In the genomic region with DNA sequence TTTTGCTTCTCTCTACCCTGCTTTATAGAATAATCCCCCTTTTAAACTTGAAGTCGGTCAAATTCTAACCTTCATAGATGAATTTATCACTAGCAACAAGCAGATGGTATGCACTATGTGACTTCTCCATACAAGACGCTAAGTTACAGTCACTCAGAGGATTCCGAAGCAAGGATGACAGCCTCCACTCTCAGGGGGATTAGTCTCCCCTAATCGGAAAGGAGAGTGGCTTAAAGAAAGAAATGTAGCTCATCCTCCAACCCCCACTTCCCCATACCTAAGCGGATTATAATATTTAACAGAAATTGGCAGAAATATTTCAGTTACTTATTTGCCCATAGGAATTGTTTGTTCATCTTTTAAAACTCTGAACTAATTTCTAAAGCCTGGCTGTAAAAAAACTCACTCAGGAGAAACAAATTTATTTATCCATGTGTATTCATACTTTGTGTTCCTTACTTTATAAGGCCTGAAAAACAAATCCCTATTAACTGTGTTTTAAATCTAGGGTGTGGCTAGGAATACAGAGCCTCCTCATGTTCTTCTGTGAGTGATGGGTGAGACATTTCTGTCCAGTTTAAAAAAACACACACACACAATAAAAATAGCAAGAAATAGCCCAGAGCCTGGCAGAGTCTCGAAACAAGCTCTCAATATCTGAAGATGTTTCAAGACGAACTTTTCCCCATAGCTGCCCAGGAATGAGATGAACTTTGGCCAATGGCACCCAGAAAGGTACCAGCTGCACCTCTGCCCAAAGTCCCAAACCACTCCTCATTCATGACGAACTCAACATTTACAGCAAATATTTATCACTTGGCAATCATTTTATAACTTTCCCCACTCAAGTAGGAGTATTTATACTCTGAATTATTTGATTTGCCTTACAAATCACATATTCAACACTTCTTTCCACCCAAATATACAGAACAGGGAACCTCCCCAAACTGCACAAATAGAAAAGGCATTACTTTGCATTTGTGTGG, we compare ENCODE assay signal across 11 cellular contexts. TPM values are rescaled to one million over a fixed set of nuclear protein-coding genes. Genes with fewer than 3 reads are reported as not detected.
DNase-seq lines count a peak whose midpoint lies in the region; ATAC-seq and TF ChIP-seq lines count a peak whose summit lies in the region.
"Had no signal": no experiment of that assay in that cellular context is flagged by ENCODE, and none has a peak within 500 bp of the region (broad histone marks: within the 10 kb centered on the region; RNA-seq: fewer than 3 reads in every experiment).

No MANE protein-coding gene starts in this region.

- H3K79me2 ChIP-seq in ACC112 (ENCODE audit: control insufficient read depth, insufficient read depth, low read length, unreplicated experiment), result peaks cover 75% of the 10 kb centered on the region
- peaks cover 93% of the 10 kb centered on the region for H3K79me2 ChIP-seq in Karpas-422 (ENCODE audit: low read length)

- H3K9ac ChIP-seq in Karpas-422 (ENCODE audit: low read length), result no peak overlapping the region

- H3K27me3 Mint-ChIP-seq in brain, result no peaks in the 10 kb centered on the region
- H3K27me3 Mint-ChIP-seq in naive B cell, result no peaks in the 10 kb centered on the region

- H3K36me3 ChIP-seq in ACC112 (ENCODE audit: insufficient read depth, low read length) (0 out of 2 replicates have a peak, but pooled peaks cover 4% of the 10 kb centered on the region), Karpas-422 (ENCODE audit: insufficient read depth, low read length) (peaks cover 26% of the 10 kb centered on the region; the same call in 1 of the 2 replicates)

- H4K20me1 ChIP-seq in Karpas-422 (ENCODE audit: insufficient read depth, low read depth, low read length), result peaks cover 96% of the 10 kb centered on the region

- no peak for TF ChIP-seq CTCF in brain (conservative IDR thresholded peaks at IDR 0.05)

- peaks cover 0 to 1% (median 0%) of the 10 kb centered on the region in 5 experiments for H3K9me3 Mint-ChIP-seq in brain
- no peaks in the 10 kb centered on the region for H3K9me3 Mint-ChIP-seq in naive B cell

- H3K36me3 Mint-ChIP-seq in brain (peaks cover 49% of the 10 kb centered on the region), naive B cell (peaks cover 0 to 16% of the 10 kb centered on the region in 2 donors)

- H3K4me1 Mint-ChIP-seq in brain (peaks cover 59% of the 10 kb centered on the region), naive B cell (peaks cover 70 to 100% (median 91%) of the 10 kb centered on the region in 3 donors)

- peak overlapping the region; percentile 27 for H3K27ac ChIP-seq in ACC112 (ENCODE audit: low read depth, low read length)
- H3K27ac ChIP-seq in Karpas-422 (ENCODE audit: low read length), result peak overlapping the region; percentile 66

- no peak overlapping the region for H3K4me3 ChIP-seq in ACC112 (ENCODE audit: low read depth, low read length)
- no peak overlapping the region for H3K4me3 ChIP-seq in Karpas-422 (ENCODE audit: low read length)

- H3K9me3 ChIP-seq in Karpas-422 (ENCODE audit: low read length), result no peaks in the 10 kb centered on the region

- H3K27me3 ChIP-seq in ACC112 (ENCODE audit: insufficient read depth, low read length), result no peaks in the 10 kb centered on the region
- H3K27me3 ChIP-seq in Karpas-422 (ENCODE audit: low read length), result no peaks in the 10 kb centered on the region

- H3K27ac Mint-ChIP-seq in brain (peak overlapping the region in 3 of 5 experiments; percentile 12 to 67 (median 44)), naive B cell (peak overlapping the region; percentile 42 to 85 (median 59))

- no peak for DNase-seq in Karpas-422
- DNase-seq in naive B cell, result no peak
- DNase-seq in stimulated activated naive CD4-positive, alpha-beta T cell (lab: John Stamatoyannopoulos, UW), result no peak
- DNase-seq in OCI-M2 (lab: John Stamatoyannopoulos, UW; ENCODE audit: unreplicated experiment), result no peak
- no peak for DNase-seq in GOT3 (lab: John Stamatoyannopoulos, UW)
- DNase-seq: NCI-H2029 had no signal

- no peak overlapping the region for H3K4me3 Mint-ChIP-seq in brain
- H3K4me3 Mint-ChIP-seq in naive B cell, result peak overlapping the region in 1 of 8 donors; percentile 7

- no peaks in the 10 kb centered on the region for H3K9me2 ChIP-seq in Karpas-422 (replicated peaks; ENCODE audit: insufficient read depth, low read length)

- peaks cover 38% of the 10 kb centered on the region for H3K4me1 ChIP-seq in ACC112 (ENCODE audit: control insufficient read depth, insufficient read depth, low read length, unreplicated experiment)
- H3K4me1 ChIP-seq in Karpas-422 (ENCODE audit: low read length), result peaks cover 100% of the 10 kb centered on the region

- H2AFZ ChIP-seq in ACC112 (ENCODE audit: low read length, unreplicated experiment) (no peak overlapping the region), Karpas-422 (ENCODE audit: low read length) (no peak overlapping the region)

- peak overlapping the region; percentile 43 for H3K4me2 ChIP-seq in Karpas-422 (ENCODE audit: low read depth, low read length, poor library complexity, severe bottlenecking)

- ATAC-seq in naive B cell (ENCODE audit: low read depth in 2 of 2), result no peak
- no peak for ATAC-seq in GM18520 (IDR thresholded peaks at IDR 0.05; ENCODE audit: unreplicated experiment)
- ATAC-seq: activated CD4-positive, CD25-positive, alpha-beta regulatory T cell treated with anti-CD3 and anti-CD28 coated beads, Interleukin-2, amount 50 U/mL, for 24 hours had no signal

RNA-seq across cellular contexts. Expression of a gene that starts 18.6 kb away (rescaled TPM):
- total RNA-seq in Karpas-422 (2014; rRNA removed; shearing (Covaris generic); ENCODE audit: low replicate concordance), result 160 and 323 TPM in 2 replicates
- polyA plus RNA-seq in brain (ENCODE audit: insufficient read depth, low read depth, low replicate concordance), result 29.4 TPM
- polyA plus RNA-seq in naive B cell (ENCODE audit: low read depth in 6 of 6), result 100 to 1,000 TPM in 2 of 6 donors, 10 to 100 TPM in 4; 49.7 to 121 (median 78.9) TPM

RNA-seq across cellular contexts. Expression of a gene that starts 40.6 kb away (rescaled TPM):
- 0.22 TPM in 1 of 2 replicates, not detected in the other for total RNA-seq in Karpas-422 (2014; rRNA removed; shearing (Covaris generic); ENCODE audit: low replicate concordance)
- polyA plus RNA-seq in brain (ENCODE audit: insufficient read depth, low read depth, low replicate concordance), result not detected
- polyA plus RNA-seq in naive B cell (ENCODE audit: low read depth in 6 of 6), result under 1 TPM in 2 of 6 donors, not detected in 4; 0.58 to 0.88 TPM
- total RNA-seq: omental fat pad had no signal
